ENCODE assay signal across 18 cellular contexts in genomic region chr2:196295005-196295404, GRCh38.
DNase-seq lines count a peak whose midpoint lies in the region; ATAC-seq, FAIRE-seq and TF ChIP-seq lines count a peak whose summit lies in the region.
"Had no signal": no experiment of that assay in that cellular context is flagged by ENCODE, and none has a peak within 500 bp of the region (broad histone marks: within the 10 kb centered on the region; RNA-seq: fewer than 3 reads in every experiment).

No MANE protein-coding gene starts in this region.

- no peak for TF ChIP-seq POLR2A in GM12891 (IDR thresholded peaks at IDR 0.05; ENCODE audit: low read depth, low read length)

- no peaks in the 10 kb centered on the region for H3K9me3 Mint-ChIP-seq in HFFc6
- H3K9me3 Mint-ChIP-seq: nephron had no signal

- peak overlapping the region; percentile 81 for H3K27ac Mint-ChIP-seq in HFFc6

- peaks cover 34% of the 10 kb centered on the region for H3K4me1 Mint-ChIP-seq in HFFc6 (ENCODE audit: low read depth)

- no peaks in the 10 kb centered on the region; the same call in 1 of the 2 replicates for H3K27me3 Mint-ChIP-seq in HFFc6 (ENCODE audit: insufficient read depth)

- POLR2A ChIA-PET in HEK293T (lab: Yijun Ruan, JAX): no interaction called here

- FAIRE-seq in GM12891 (lab: Jason Lieb, UNC): peak; percentile 57
- FAIRE-seq: frontal cortex had no signal

- no peak for DNase-seq in GM12891 (ENCODE audit: insufficient read length, low spot score)
- no peak for DNase-seq in HFFc6
- DNase-seq in myocyte (ENCODE audit: low read depth): peak; percentile 59
- no peak for DNase-seq in activated CD4-positive, alpha-beta T cell treated with anti-CD3 and anti-CD28 coated beads for 48 hours
- DNase-seq in HEK293T (ENCODE audit: extremely low spot score): no peak
- DNase-seq in globus pallidus (ENCODE audit: low spot score): no peak
- DNase-seq in activated naive CD4-positive, alpha-beta T cell (lab: John Stamatoyannopoulos, UW): no peak
- DNase-seq: activated CD4-positive, alpha-beta T cell treated with anti-CD3 and anti-CD28 coated beads, Interleukin-2, amount 50 U/mL, for 1 hour; activated T-cell treated with anti-CD3 and anti-CD28 coated beads, Interleukin-2, amount 50 U/mL, for 1 hour; AML-193; cerebellar nuclear complex; lower lobe of right lung; NCI-H1417; NCI-H2227 treated with DMSO at 0.1 percent for 48 hours; SIG-M5 had no signal

- peak; percentile 17; the same call in 1 of the 3 replicates for ATAC-seq in SK-N-SH treated with all-trans-retinoic acid at 6 μM for 48 hours
- ATAC-seq: lower lobe of right lung had no signal

- H3K4me3 Mint-ChIP-seq in HFFc6: peak overlapping the region; percentile 61
- H3K4me3 Mint-ChIP-seq: nephron had no signal

- CTCF ChIA-PET in HEK293T (lab: Yijun Ruan, JAX): interaction anchor here (1.5 kb wide), 1 partner anchor 42 kb away, joined by 4 read pairs; no protein-coding TSS in a partner anchor

- H3K36me3 Mint-ChIP-seq in HFFc6 (ENCODE audit: low read depth): peaks cover 14% of the 10 kb centered on the region; the same call in 1 of the 2 replicates

- no peak for TF ChIP-seq CTCF in HFFc6 (IDR thresholded peaks at IDR 0.05)

TF ChIP-seq in GM12891, 5 proteins besides CTCF, POLR2A, EP300 and RAD21:
- TF ChIP-seq PAX5 (IDR thresholded peaks at IDR 0.05; ENCODE audit: insufficient read depth, low read length, severe bottlenecking) (no peak), POLR2AphosphoS5 (IDR thresholded peaks at IDR 0.05; ENCODE audit: low read depth, low read length) (no peak), TAF1 (IDR thresholded peaks at IDR 0.05; ENCODE audit: low read depth, low read length) (no peak), POU2F2 (IDR thresholded peaks at IDR 0.05; ENCODE audit: low read depth, low read length) (no peak), SPI1 (IDR thresholded peaks at IDR 0.05; ENCODE audit: low read depth, low read length) (no peak)

TF ChIP-seq in SK-N-SH treated with all-trans-retinoic acid at 6 μM for 48 hours, 23 proteins besides CTCF, POLR2A, EP300 and RAD21 (continues in another document):
- TF ChIP-seq TSHZ2 (CRISPR knock-in tag; IDR thresholded peaks at IDR 0.05) (no peak), ZFP30 (CRISPR knock-in tag; IDR thresholded peaks at IDR 0.05) (no peak), BACH2 (CRISPR knock-in tag; IDR thresholded peaks at IDR 0.05; ENCODE audit: borderline replicate concordance) (no peak), TCF4 (CRISPR knock-in tag; IDR thresholded peaks at IDR 0.05; ENCODE audit: borderline replicate concordance) (no peak), RARB (CRISPR knock-in tag; IDR thresholded peaks at IDR 0.05) (no peak), GLIS3 (CRISPR knock-in tag; IDR thresholded peaks at IDR 0.05) (no peak), ZNF565 (CRISPR knock-in tag; conservative IDR thresholded peaks at IDR 0.05; ENCODE audit: low read depth) (no peak), OSR1 (CRISPR knock-in tag; IDR thresholded peaks at IDR 0.05) (no peak), ZNF8 (CRISPR knock-in tag; IDR thresholded peaks at IDR 0.05) (no peak), ZFP3 (CRISPR knock-in tag; IDR thresholded peaks at IDR 0.05) (no peak), CSRNP3 (CRISPR knock-in tag; IDR thresholded peaks at IDR 0.05) (no peak)

TF ChIP-seq in HEK293T, 16 proteins besides CTCF, POLR2A, EP300 and RAD21:
- TF ChIP-seq FOXM1 (IDR thresholded peaks at IDR 0.05; ENCODE audit: borderline replicate concordance) (no peak), PKNOX1 (IDR thresholded peaks at IDR 0.05) (no peak), NFRKB (IDR thresholded peaks at IDR 0.05) (no peak), SP1 (IDR thresholded peaks at IDR 0.05) (no peak), HDGF (IDR thresholded peaks at IDR 0.05; ENCODE audit: borderline replicate concordance) (no peak), CTBP1 (IDR thresholded peaks at IDR 0.05; ENCODE audit: borderline replicate concordance) (no peak), ELF4 (IDR thresholded peaks at IDR 0.05) (no peak), FOXK2 (IDR thresholded peaks at IDR 0.05) (no peak), ZNF384 (IDR thresholded peaks at IDR 0.05) (no peak), FOXA1 (IDR thresholded peaks at IDR 0.05) (no peak), SUZ12 (IDR thresholded peaks at IDR 0.05) (no peak), L3MBTL2 (conservative IDR thresholded peaks at IDR 0.05) (no peak), LEF1 (IDR thresholded peaks at IDR 0.05; ENCODE audit: borderline replicate concordance) (no peak), ARNT (IDR thresholded peaks at IDR 0.05) (no peak), TARDBP (IDR thresholded peaks at IDR 0.05) (no peak), BHLHE40 (IDR thresholded peaks at IDR 0.05; ENCODE audit: borderline replicate concordance) (no peak)
